In genomic region chr17:57423541-57423940, GRCh38 we compare ENCODE assay signal across 21 cellular contexts.
DNase-seq lines count a peak whose midpoint lies in the region; ATAC-seq and TF ChIP-seq lines count a peak whose summit lies in the region.
"Had no signal": no experiment of that assay in that cellular context is flagged by ENCODE, and none has a peak within 500 bp of the region (broad histone marks: within the 10 kb centered on the region; RNA-seq: fewer than 3 reads in every experiment).

No MANE protein-coding gene starts in this region.

- H3K9me3 Mint-ChIP-seq in stimulated activated naive CD8-positive, alpha-beta T cell treated with anti-CD3 and anti-CD28 coated beads, Interleukin-15, Interleukin-2, amounts not matched to agents 100 ng/mL and 50 ng/mL, for 24 hours, result no peaks in the 10 kb centered on the region
- H3K9me3 Mint-ChIP-seq in stimulated activated naive CD8-positive, alpha-beta T cell treated with anti-CD3 and anti-CD28 coated beads, Interleukin-15, amount 100 ng/mL, for 72 hours, result no peaks in the 10 kb centered on the region
- no peaks in the 10 kb centered on the region for H3K9me3 Mint-ChIP-seq in memory B cell
- H3K9me3 Mint-ChIP-seq in stimulated activated naive B cell treated with anti-CD40 and anti-IgM and Interleukin-4, amounts not matched to agents 10 μg/mL and 1 μg/mL and 100 μg/mL, for 72 hours, result no peaks in the 10 kb centered on the region
- H3K9me3 Mint-ChIP-seq in CD8-positive, alpha-beta T cell, result no peaks in the 10 kb centered on the region
- H3K9me3 Mint-ChIP-seq: H9, IgD-negative memory B cell had no signal

- no peaks in the 10 kb centered on the region for H3K36me3 ChIP-seq in PC-3 (ENCODE audit: low read depth, low read length)
- no peaks in the 10 kb centered on the region for H3K36me3 ChIP-seq in CD8-positive, alpha-beta T cell (ENCODE audit: insufficient read depth, low read length)
- H3K36me3 ChIP-seq: SJSA1 had no signal

- no peaks in the 10 kb centered on the region for H3K9me3 ChIP-seq in PC-3 (ENCODE audit: low read length)
- H3K9me3 ChIP-seq in CD8-positive, alpha-beta T cell (ENCODE audit: low read length), result no peaks in the 10 kb centered on the region
- H3K9me3 ChIP-seq: SJSA1 had no signal

- H3K4me3 ChIP-seq in PC-3 (ENCODE audit: low read length), result no peak overlapping the region
- H3K4me3 ChIP-seq in CD8-positive, alpha-beta T cell (ENCODE audit: low read depth, low read length), result no peak overlapping the region
- H3K4me3 ChIP-seq: PC-9, SJSA1 had no signal

- no peak for ATAC-seq in stimulated activated naive CD8-positive, alpha-beta T cell treated with anti-CD3 and anti-CD28 coated beads, Interleukin-15, amount 100 ng/mL, for 72 hours
- no peak for ATAC-seq in PC-3
- ATAC-seq in memory B cell (ENCODE audit: low read depth), result no peak
- no peak for ATAC-seq in stimulated activated naive B cell treated with anti-CD40 and anti-IgM and Interleukin-4, amounts not matched to agents 10 μg/mL and 1 μg/mL and 100 μg/mL, for 72 hours (replicated peaks)
- no peak for ATAC-seq in CD8-positive, alpha-beta T cell
- ATAC-seq in GM21390 (IDR thresholded peaks at IDR 0.05; ENCODE audit: unreplicated experiment), result no peak

- no peak overlapping the region for H3K4me2 ChIP-seq in PC-3 (ENCODE audit: low read length)
- H3K4me2 ChIP-seq: PC-9 had no signal

- H2AFZ ChIP-seq in PC-3 (ENCODE audit: low read length), result no peak overlapping the region
- H2AFZ ChIP-seq: PC-9 had no signal

- no peaks in the 10 kb centered on the region for H3K27me3 ChIP-seq in PC-3 (ENCODE audit: low read length)
- no peaks in the 10 kb centered on the region for H3K27me3 ChIP-seq in CD8-positive, alpha-beta T cell (ENCODE audit: insufficient read depth, low read length)
- H3K27me3 ChIP-seq: SJSA1 had no signal

- peaks cover 9% of the 10 kb centered on the region for H3K36me3 Mint-ChIP-seq in stimulated activated naive CD8-positive, alpha-beta T cell treated with anti-CD3 and anti-CD28 coated beads, Interleukin-15, Interleukin-2, amounts not matched to agents 100 ng/mL and 50 ng/mL, for 24 hours (ENCODE audit: low read depth)
- peaks cover 11% of the 10 kb centered on the region for H3K36me3 Mint-ChIP-seq in memory B cell
- peaks cover 28 to 45% of the 10 kb centered on the region in 2 donors for H3K36me3 Mint-ChIP-seq in stimulated activated naive B cell treated with anti-CD40 and anti-IgM and Interleukin-4, amounts not matched to agents 10 μg/mL and 1 μg/mL and 100 μg/mL, for 72 hours
- H3K36me3 Mint-ChIP-seq in CD8-positive, alpha-beta T cell, result peaks cover 14% of the 10 kb centered on the region

- peak overlapping the region; percentile 19 for H3K27ac Mint-ChIP-seq in stimulated activated naive CD8-positive, alpha-beta T cell treated with anti-CD3 and anti-CD28 coated beads, Interleukin-15, Interleukin-2, amounts not matched to agents 100 ng/mL and 50 ng/mL, for 24 hours
- no peak overlapping the region for H3K27ac Mint-ChIP-seq in stimulated activated naive CD8-positive, alpha-beta T cell treated with anti-CD3 and anti-CD28 coated beads, Interleukin-15, amount 100 ng/mL, for 72 hours
- H3K27ac Mint-ChIP-seq in memory B cell, result peak overlapping the region; percentile 10
- peak overlapping the region; percentile 96 for H3K27ac Mint-ChIP-seq in stimulated activated naive B cell treated with anti-CD40 and anti-IgM and Interleukin-4, amounts not matched to agents 10 μg/mL and 1 μg/mL and 100 μg/mL, for 72 hours
- H3K27ac Mint-ChIP-seq in CD8-positive, alpha-beta T cell, result no peak overlapping the region
- H3K27ac Mint-ChIP-seq: H9, IgD-negative memory B cell had no signal

- peak overlapping the region; percentile 56 for H3K9ac ChIP-seq in PC-3 (ENCODE audit: low read length)

- no peak for DNase-seq in stimulated activated naive CD8-positive, alpha-beta T cell treated with anti-CD3 and anti-CD28 coated beads, Interleukin-15, amount 100 ng/mL, for 72 hours
- DNase-seq in PC-3, result no peak
- DNase-seq in memory B cell (ENCODE audit: low spot score in 2 of 2), result no peak
- no peak for DNase-seq in stimulated activated naive B cell treated with anti-CD40 and anti-IgM and Interleukin-4, amounts not matched to agents 10 μg/mL and 1 μg/mL and 100 μg/mL, for 72 hours
- DNase-seq in CD8-positive, alpha-beta T cell, result no peak
- no peak for DNase-seq in NCI-H128 (lab: John Stamatoyannopoulos, UW; ENCODE audit: unreplicated experiment)
- DNase-seq: COR-L47, DMS153, EL, H9, NCI-H1417 treated with DMSO at 0.1 percent for 48 hours, NCI-H2029, NCI-H2171, NCI-H446, PC-9 had no signal

- no peak overlapping the region for H3K4me3 Mint-ChIP-seq in stimulated activated naive CD8-positive, alpha-beta T cell treated with anti-CD3 and anti-CD28 coated beads, Interleukin-15, Interleukin-2, amounts not matched to agents 100 ng/mL and 50 ng/mL, for 24 hours
- H3K4me3 Mint-ChIP-seq in stimulated activated naive CD8-positive, alpha-beta T cell treated with anti-CD3 and anti-CD28 coated beads, Interleukin-15, amount 100 ng/mL, for 72 hours, result no peak overlapping the region
- no peak overlapping the region for H3K4me3 Mint-ChIP-seq in memory B cell
- H3K4me3 Mint-ChIP-seq in stimulated activated naive B cell treated with anti-CD40 and anti-IgM and Interleukin-4, amounts not matched to agents 10 μg/mL and 1 μg/mL and 100 μg/mL, for 72 hours, result peak overlapping the region in 1 of 2 donors; percentile 13
- H3K4me3 Mint-ChIP-seq in CD8-positive, alpha-beta T cell, result no peak overlapping the region
- H3K4me3 Mint-ChIP-seq: H9 had no signal

- peaks cover 59% of the 10 kb centered on the region for H3K4me1 ChIP-seq in PC-3 (ENCODE audit: insufficient read depth, low read length)
- H3K4me1 ChIP-seq in CD8-positive, alpha-beta T cell (ENCODE audit: insufficient read depth, low read length), result no peaks in the 10 kb centered on the region

- H4K20me1 ChIP-seq in PC-3 (ENCODE audit: low read length), result no peaks in the 10 kb centered on the region

- intact Hi-C loops in PC-3 (cut with micrococcal nuclease), result loop anchor here (2.0 to 5.0 kb wide), 2 partner anchors 51 to 166 kb away; partner anchors contain the start of gene MSI2
- intact Hi-C loops in CD8-positive, alpha-beta T cell (cut with DNase I, micrococcal nuclease), result no loop called here

- POLR2A ChIA-PET in PC-3 (lab: Charles Lee; ENCODE audit: unreplicated experiment), result no interaction called here
- POLR2A ChIA-PET in CD8-positive, alpha-beta T cell (lab: Charles Lee), result interaction anchor here (0.7 kb wide), 1 partner anchor 338 kb away, joined by 3 read pairs; no protein-coding TSS in a partner anchor

- H3F3A ChIP-seq in PC-3 (ENCODE audit: low read length, unreplicated experiment), result no peaks in the 10 kb centered on the region

- peaks cover 23% of the 10 kb centered on the region for H3K79me2 ChIP-seq in PC-3 (ENCODE audit: low read length)

- H3K9me2 ChIP-seq in PC-3 (replicated peaks; ENCODE audit: low read length), result no peaks in the 10 kb centered on the region

- no peak for TF ChIP-seq CTCF in PC-3 (conservative IDR thresholded peaks at IDR 0.05; ENCODE audit: low read depth, low read length)
- TF ChIP-seq CTCF in CD8-positive, alpha-beta T cell (IDR thresholded peaks at IDR 0.05), result no peak

- CTCF ChIA-PET in PC-3 (lab: Charles Lee), result no interaction called here
- CTCF ChIA-PET in CD8-positive, alpha-beta T cell (lab: Charles Lee), result interaction anchor here (1.3 kb wide), 1 partner anchor 180 kb away, joined by 5 read pairs; no protein-coding TSS in a partner anchor

- peaks cover 57% of the 10 kb centered on the region for H3K4me1 Mint-ChIP-seq in stimulated activated naive CD8-positive, alpha-beta T cell treated with anti-CD3 and anti-CD28 coated beads, Interleukin-15, Interleukin-2, amounts not matched to agents 100 ng/mL and 50 ng/mL, for 24 hours (ENCODE audit: low read depth)
- H3K4me1 Mint-ChIP-seq in stimulated activated naive CD8-positive, alpha-beta T cell treated with anti-CD3 and anti-CD28 coated beads, Interleukin-15, amount 100 ng/mL, for 72 hours, result peaks cover 59% of the 10 kb centered on the region
- H3K4me1 Mint-ChIP-seq in memory B cell, result peaks cover 12% of the 10 kb centered on the region
- peaks cover 43 to 70% of the 10 kb centered on the region in 2 donors for H3K4me1 Mint-ChIP-seq in stimulated activated naive B cell treated with anti-CD40 and anti-IgM and Interleukin-4, amounts not matched to agents 10 μg/mL and 1 μg/mL and 100 μg/mL, for 72 hours
- peaks cover 39% of the 10 kb centered on the region for H3K4me1 Mint-ChIP-seq in CD8-positive, alpha-beta T cell (ENCODE audit: low read depth)

- peak overlapping the region; percentile 86 for H3K27ac ChIP-seq in PC-3 (ENCODE audit: low read length)
- no peak overlapping the region for H3K27ac ChIP-seq in CD8-positive, alpha-beta T cell (ENCODE audit: low read depth, low read length)
- H3K27ac ChIP-seq: C4-2B, HL-60, PC-9, SJSA1 had no signal

- no TSS peak for BruUV-seq in PC-3 (replicated peaks; lab: Mats Ljungman, UMichigan)

- H3K27me3 Mint-ChIP-seq in stimulated activated naive CD8-positive, alpha-beta T cell treated with anti-CD3 and anti-CD28 coated beads, Interleukin-15, Interleukin-2, amounts not matched to agents 100 ng/mL and 50 ng/mL, for 24 hours, result no peaks in the 10 kb centered on the region
- H3K27me3 Mint-ChIP-seq in stimulated activated naive CD8-positive, alpha-beta T cell treated with anti-CD3 and anti-CD28 coated beads, Interleukin-15, amount 100 ng/mL, for 72 hours, result no peaks in the 10 kb centered on the region
- no peaks in the 10 kb centered on the region for H3K27me3 Mint-ChIP-seq in memory B cell
- H3K27me3 Mint-ChIP-seq in stimulated activated naive B cell treated with anti-CD40 and anti-IgM and Interleukin-4, amounts not matched to agents 10 μg/mL and 1 μg/mL and 100 μg/mL, for 72 hours, result no peaks in the 10 kb centered on the region
- H3K27me3 Mint-ChIP-seq in CD8-positive, alpha-beta T cell (ENCODE audit: low read depth), result no peaks in the 10 kb centered on the region
- H3K27me3 Mint-ChIP-seq: IgD-negative memory B cell had no signal

Comparison
In these comparisons a context has a peak if more than half of its experiments do, and no peak if none do; other contexts are left out.
1. H3K27ac Mint-ChIP-seq: peak in stimulated activated naive CD8-positive, alpha-beta T cell treated with anti-CD3 and anti-CD28 coated beads, Interleukin-15, Interleukin-2, amounts not matched to agents 100 ng/mL and 50 ng/mL, for 24 hours (single experiment), memory B cell (single experiment) and stimulated activated naive B cell treated with anti-CD40 and anti-IgM and Interleukin-4, amounts not matched to agents 10 μg/mL and 1 μg/mL and 100 μg/mL, for 72 hours (single experiment); none in stimulated activated naive CD8-positive, alpha-beta T cell treated with anti-CD3 and anti-CD28 coated beads, Interleukin-15, amount 100 ng/mL, for 72 hours (0 of 2) and CD8-positive, alpha-beta T cell (single experiment).